ENCODE assay signal across 8 cellular contexts in the genomic region with DNA sequence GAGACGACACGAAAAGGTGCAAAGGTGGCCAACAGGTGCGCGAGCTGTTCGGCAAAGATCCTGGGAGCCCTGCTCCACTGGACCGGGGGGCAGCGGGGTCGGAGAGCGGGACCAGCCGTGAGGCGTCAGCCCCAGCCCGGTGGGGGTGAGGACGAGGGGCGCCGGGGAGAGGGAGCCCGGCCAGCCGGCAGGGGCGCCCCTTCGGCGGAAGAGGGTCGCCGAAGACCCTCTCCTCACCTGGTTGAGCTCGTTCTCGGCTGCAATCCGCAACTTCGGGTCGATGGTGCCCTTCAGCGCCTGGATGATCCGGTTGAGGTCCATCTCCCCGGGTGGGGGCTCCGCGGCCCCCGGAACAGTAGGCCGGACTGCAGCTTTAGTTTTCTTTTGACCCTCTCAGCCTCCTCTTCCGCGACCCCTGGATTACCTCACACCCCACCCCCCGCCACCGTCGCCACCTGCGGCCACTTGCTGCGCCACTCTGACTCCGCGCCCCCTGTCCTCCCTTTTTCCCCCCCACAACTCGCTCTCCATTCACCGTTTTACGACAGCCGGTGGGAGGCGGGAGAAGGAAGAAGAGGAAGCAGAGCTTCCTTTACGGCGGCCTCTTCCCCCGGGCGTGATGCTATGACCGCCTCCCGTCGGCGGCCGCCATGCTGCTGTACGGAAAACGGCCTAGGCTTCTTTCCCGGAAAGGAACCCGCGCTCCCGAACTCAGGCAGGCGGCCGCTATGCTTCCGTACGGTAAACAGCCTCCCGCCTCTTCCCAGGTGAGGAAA.
DNase-seq lines count a peak whose midpoint lies in the region; ATAC-seq lines count a peak whose summit lies in the region.

A gene (minus strand): TSS at position 543 of the 776 bp plus-strand sequence. CDS start 222 bp downstream, at position 321.

- peak; percentile 78 to 83 for DNase-seq in AML-193 (lab: John Stamatoyannopoulos, UW)
- peak; percentile 82 to 90 for DNase-seq in NCI-H446 (lab: John Stamatoyannopoulos, UW)
- DNase-seq in cerebellar cortex (ENCODE audit: low spot score), result peak; percentile 94
- peak; percentile 98 for DNase-seq in islet precursor cell
- peak; percentile 64 to 71 for DNase-seq in stimulated activated CD4-positive, alpha-beta T cell treated with anti-CD3 and anti-CD28 coated beads, Interleukin-15, amount 100 ng/mL, for 1 hour (ENCODE audit: low read depth in 1 of 2, low spot score in 1 of 2)

- ATAC-seq in GM19035 (IDR thresholded peaks at IDR 0.05; ENCODE audit: unreplicated experiment) (peak; percentile 82), HG03354 (IDR thresholded peaks at IDR 0.05; ENCODE audit: poor library complexity, severe bottlenecking, unreplicated experiment) (peak; percentile 85)
- ATAC-seq in activated CD4-positive, CD25-positive, alpha-beta regulatory T cell treated with anti-CD3 and anti-CD28 coated beads, Interleukin-2, amount 50 U/mL, for 24 hours, result peak; percentile 89 to 91

Comparison
In these comparisons a context has a peak if more than half of its experiments do, and no peak if none do; other contexts are left out.
1. Peak in every context shown above with its lines: DNase-seq and ATAC-seq.